Comparison of ENCODE assay signal across 23 cellular contexts in genomic region chr18:12929477-12930083, GRCh38.
"Had no signal": no experiment of that assay in that cellular context is flagged by ENCODE, and none has a peak within 500 bp of the region (broad histone marks: within the 10 kb centered on the region; RNA-seq: fewer than 3 reads in every experiment).

No MANE protein-coding gene starts in this region.

- H3K27me3 ChIP-seq: body of pancreas, cardiac muscle cell had no signal

- FAIRE-seq: frontal cortex had no signal

- H3K9me3 ChIP-seq: body of pancreas, thoracic aorta had no signal

- H3K27ac ChIP-seq: body of pancreas, cardiac muscle cell, thoracic aorta, VCaP had no signal

- H3K27me3 Mint-ChIP-seq: activated naive CD8-positive, alpha-beta T cell treated with anti-CD3 and anti-CD28 coated beads, Interleukin-2, amount 50 U/mL, for 24 hours had no signal

- H3K9me3 Mint-ChIP-seq: activated CD4-positive, alpha-beta memory T cell treated with anti-CD3 and anti-CD28 coated beads, Interleukin-2, amount 10 ng/mL, durations not matched to agents 7 days and 5 days; activated CD4-positive, alpha-beta T cell treated with anti-CD3 and anti-CD28 coated beads, Interleukin-2, amount 10 ng/mL, durations not matched to agents 24 days and 14 days; activated naive CD8-positive, alpha-beta T cell treated with anti-CD3 and anti-CD28 coated beads, Interleukin-2, amount 50 U/mL, for 24 hours; activated T-helper 1 cell treated with anti-CD3 and anti-CD28 coated beads, Interleukin-12 subunit alpha, Interleukin-12 subunit beta, Interleukin-2, Interleukin-4 antibody, amounts not matched to agents 30 ng/mL and 10 ng/mL and 1 ng/mL, durations not matched to agents 14 hours and 24 hours and 36 hours; T-helper 2 cell treated with Interferon-gamma antibody and Interleukin-4, amounts not matched to agents 5 μg/mL and 100 μg/mL, for 36 hours; type B pancreatic cell had no signal

- ATAC-seq: activated CD4-positive, CD25-positive, alpha-beta regulatory T cell treated with anti-CD3 and anti-CD28 coated beads, Interleukin-2, amount 50 U/mL, for 24 hours; activated CD8-positive, alpha-beta memory T cell treated with anti-CD3 and anti-CD28 coated beads, Interleukin-2, amount 10 ng/mL, durations not matched to agents 7 days and 5 days; activated naive CD8-positive, alpha-beta T cell treated with anti-CD3 and anti-CD28 coated beads, Interleukin-2, amount 50 U/mL, for 24 hours; body of pancreas; sciatic nerve had no signal

- H3K27ac Mint-ChIP-seq: activated CD4-positive, alpha-beta memory T cell treated with anti-CD3 and anti-CD28 coated beads, Interleukin-2, amount 10 ng/mL, durations not matched to agents 7 days and 5 days; activated CD4-positive, alpha-beta T cell treated with anti-CD3 and anti-CD28 coated beads, Interleukin-2, amount 10 ng/mL, durations not matched to agents 24 days and 14 days; activated CD8-positive, alpha-beta memory T cell treated with anti-CD3 and anti-CD28 coated beads, Interleukin-2, amount 10 ng/mL, durations not matched to agents 7 days and 5 days; activated naive CD8-positive, alpha-beta T cell treated with anti-CD3 and anti-CD28 coated beads, Interleukin-2, amount 50 U/mL, for 24 hours; activated T-helper 1 cell treated with anti-CD3 and anti-CD28 coated beads, Interleukin-12 subunit alpha, Interleukin-12 subunit beta, Interleukin-2, Interleukin-4 antibody, amounts not matched to agents 30 ng/mL and 10 ng/mL and 1 ng/mL, durations not matched to agents 14 hours and 24 hours and 36 hours; T-helper 2 cell treated with Interferon-gamma antibody and Interleukin-4, amounts not matched to agents 5 μg/mL and 100 μg/mL, for 36 hours; type B pancreatic cell had no signal

- H3K36me3 Mint-ChIP-seq: activated CD8-positive, alpha-beta memory T cell treated with anti-CD3 and anti-CD28 coated beads, Interleukin-2, amount 10 ng/mL, durations not matched to agents 7 days and 5 days; type B pancreatic cell had no signal

- H3K4me3 Mint-ChIP-seq: activated CD4-positive, alpha-beta memory T cell treated with anti-CD3 and anti-CD28 coated beads, Interleukin-2, amount 10 ng/mL, durations not matched to agents 7 days and 5 days; activated CD4-positive, alpha-beta T cell treated with anti-CD3 and anti-CD28 coated beads, Interleukin-2, amount 10 ng/mL, durations not matched to agents 24 days and 14 days; activated CD8-positive, alpha-beta memory T cell treated with anti-CD3 and anti-CD28 coated beads, Interleukin-2, amount 10 ng/mL, durations not matched to agents 7 days and 5 days; activated naive CD8-positive, alpha-beta T cell treated with anti-CD3 and anti-CD28 coated beads, Interleukin-2, amount 50 U/mL, for 24 hours; activated T-helper 1 cell treated with anti-CD3 and anti-CD28 coated beads, Interleukin-12 subunit alpha, Interleukin-12 subunit beta, Interleukin-2, Interleukin-4 antibody, amounts not matched to agents 30 ng/mL and 10 ng/mL and 1 ng/mL, durations not matched to agents 14 hours and 24 hours and 36 hours; T-helper 2 cell treated with Interferon-gamma antibody and Interleukin-4, amounts not matched to agents 5 μg/mL and 100 μg/mL, for 36 hours; type B pancreatic cell had no signal

- H3K36me3 ChIP-seq: cardiac muscle cell, thoracic aorta had no signal

- H3K4me3 ChIP-seq: body of pancreas, cardiac muscle cell, thoracic aorta had no signal

- DNase-seq: activated CD4-positive, alpha-beta memory T cell treated with anti-CD3 and anti-CD28 coated beads, Interleukin-2, amount 10 ng/mL, durations not matched to agents 7 days and 5 days; activated CD4-positive, alpha-beta T cell treated with anti-CD3 and anti-CD28 coated beads, Interleukin-2, amount 10 ng/mL, durations not matched to agents 24 days and 14 days; activated CD8-positive, alpha-beta memory T cell treated with anti-CD3 and anti-CD28 coated beads, Interleukin-2, amount 10 ng/mL, durations not matched to agents 7 days and 5 days; activated gamma-delta T cell; activated naive CD4-positive, alpha-beta T cell treated with anti-CD3 and anti-CD28 coated beads, Interleukin-2, amount 50 U/mL, for 16 hours; activated naive CD8-positive, alpha-beta T cell treated with anti-CD3 and anti-CD28 coated beads, Interleukin-2, amount 50 U/mL, for 24 hours; activated T-cell treated with anti-CD3 and anti-CD28 coated beads for 4 hours; anterior cingulate cortex; body of pancreas; hippocampal formation; midbrain; stimulated activated CD4-positive, alpha-beta T cell treated with anti-CD3 and anti-CD28 coated beads, Interleukin-2, amount 100 ng/mL, for 48 hours; stimulated activated CD8-positive, alpha-beta memory T cell treated with anti-CD3 and anti-CD28 coated beads, Interleukin-4, amount 100 ng/mL, for 48 hours; stimulated activated naive CD4-positive, alpha-beta T cell had no signal

- H3K4me1 ChIP-seq: body of pancreas had no signal
